In genomic region chr1:163083690-163084089, GRCh38 we compare ENCODE assay signal across 20 cellular contexts. TPM values are rescaled to one million over a fixed set of nuclear protein-coding genes. Genes with fewer than 3 reads are reported as not detected.
DNase-seq lines count a peak whose midpoint lies in the region; ATAC-seq, FAIRE-seq and TF ChIP-seq lines count a peak whose summit lies in the region.
"Had no signal": no experiment of that assay in that cellular context is flagged by ENCODE, and none has a peak within 500 bp of the region (broad histone marks: within the 10 kb centered on the region; RNA-seq: fewer than 3 reads in every experiment).

No MANE protein-coding gene starts in this region.

- H3K27me3 Mint-ChIP-seq in T-helper 2 cell treated with Interferon-gamma antibody and Interleukin-4, amounts not matched to agents 5 μg/mL and 100 μg/mL, for 36 hours (ENCODE audit: low read depth), result no peaks in the 10 kb centered on the region
- H3K27me3 Mint-ChIP-seq: activated CD8-positive, alpha-beta memory T cell treated with anti-CD3 and anti-CD28 coated beads, Interleukin-2, amount 10 ng/mL, durations not matched to agents 7 days and 5 days; dendritic cell treated with granulocyte-macrophage colony-stimulating factor and Interleukin-4, amounts not matched to agents 40 ng/mL and 50 ng/mL, for 4 days; stimulated activated naive B cell treated with anti-CD40 and anti-IgM and Interleukin-4, amounts not matched to agents 10 μg/mL and 1 μg/mL and 100 μg/mL, for 72 hours; T-helper 17 cell had no signal

- peak overlapping the region; percentile 13 for H3K27ac ChIP-seq in fibroblast of lung (ENCODE audit: insufficient read depth, low read length)
- H3K27ac ChIP-seq in thoracic aorta, result peak overlapping the region; percentile 80 to 92
- H3K27ac ChIP-seq in kidney (ENCODE audit: low read depth in 2 of 2, low read length in 2 of 2), result no peak overlapping the region
- H3K27ac ChIP-seq: BLaER1 treated with 17β-estradiol and CSF1 and Interleukin-3, amounts not matched to agents 10 nM and 100 nM had no signal

- no peaks in the 10 kb centered on the region for H4K20me1 ChIP-seq in fibroblast of lung (ENCODE audit: control insufficient read depth, extremely low read depth, insufficient read depth, low read length)
- H4K20me1 ChIP-seq: BLaER1 treated with 17β-estradiol and CSF1 and Interleukin-3, amounts not matched to agents 10 nM and 100 nM had no signal

- no peak overlapping the region for H3K27ac Mint-ChIP-seq in T-helper 2 cell treated with Interferon-gamma antibody and Interleukin-4, amounts not matched to agents 5 μg/mL and 100 μg/mL, for 36 hours
- H3K27ac Mint-ChIP-seq: activated CD8-positive, alpha-beta memory T cell treated with anti-CD3 and anti-CD28 coated beads, Interleukin-2, amount 10 ng/mL, durations not matched to agents 7 days and 5 days; dendritic cell treated with granulocyte-macrophage colony-stimulating factor and Interleukin-4, amounts not matched to agents 40 ng/mL and 50 ng/mL, for 4 days; stimulated activated naive B cell treated with anti-CD40 and anti-IgM and Interleukin-4, amounts not matched to agents 10 μg/mL and 1 μg/mL and 100 μg/mL, for 72 hours; T-helper 17 cell had no signal

- H3K4me3 Mint-ChIP-seq in T-helper 2 cell treated with Interferon-gamma antibody and Interleukin-4, amounts not matched to agents 5 μg/mL and 100 μg/mL, for 36 hours, result no peak overlapping the region
- H3K4me3 Mint-ChIP-seq: activated CD8-positive, alpha-beta memory T cell treated with anti-CD3 and anti-CD28 coated beads, Interleukin-2, amount 10 ng/mL, durations not matched to agents 7 days and 5 days; dendritic cell treated with granulocyte-macrophage colony-stimulating factor and Interleukin-4, amounts not matched to agents 40 ng/mL and 50 ng/mL, for 4 days; stimulated activated naive B cell treated with anti-CD40 and anti-IgM and Interleukin-4, amounts not matched to agents 10 μg/mL and 1 μg/mL and 100 μg/mL, for 72 hours; T-helper 17 cell had no signal

- H3K36me3 ChIP-seq in fibroblast of lung (ENCODE audit: control insufficient read depth, insufficient read depth, low read length) (no peaks in the 10 kb centered on the region), thoracic aorta (no peaks in the 10 kb centered on the region), kidney (ENCODE audit: control insufficient read depth in 1 of 2, insufficient read depth in 2 of 2, low read length in 2 of 2) (no peaks in the 10 kb centered on the region)
- H3K36me3 ChIP-seq: BLaER1 treated with 17β-estradiol and CSF1 and Interleukin-3, amounts not matched to agents 10 nM and 100 nM had no signal

- H3K4me2 ChIP-seq in fibroblast of lung (ENCODE audit: extremely low read depth, insufficient read depth, low read length), result no peak overlapping the region
- H3K4me2 ChIP-seq: BLaER1 treated with 17β-estradiol and CSF1 and Interleukin-3, amounts not matched to agents 10 nM and 100 nM had no signal

- no peaks in the 10 kb centered on the region for H3K9me3 ChIP-seq in fibroblast of lung (ENCODE audit: control insufficient read depth, insufficient read depth, low read depth, low read length)
- no peaks in the 10 kb centered on the region for H3K9me3 ChIP-seq in thoracic aorta
- no peaks in the 10 kb centered on the region for H3K9me3 ChIP-seq in kidney (ENCODE audit: control insufficient read depth in 1 of 2, low read length in 2 of 2)
- H3K9me3 ChIP-seq: BLaER1 treated with 17β-estradiol and CSF1 and Interleukin-3, amounts not matched to agents 10 nM and 100 nM had no signal

- no peaks in the 10 kb centered on the region for H3K79me2 ChIP-seq in fibroblast of lung (ENCODE audit: control insufficient read depth, insufficient read depth, low read length)

- TF ChIP-seq CTCF in fibroblast of lung (conservative IDR thresholded peaks at IDR 0.05 in 1 of 2, IDR thresholded peaks at IDR 0.05 in 1 of 2; ENCODE audit: low read depth in 1 of 2, low read length in 2 of 2), result no peak
- no peak for TF ChIP-seq CTCF in thoracic aorta (IDR thresholded peaks at IDR 0.05)
- TF ChIP-seq CTCF in kidney (IDR thresholded peaks at IDR 0.05; ENCODE audit: borderline replicate concordance, extremely low read depth, insufficient read depth), result no peak

- no peak for FAIRE-seq in kidney (lab: Jason Lieb, UNC)

- H3K27me3 ChIP-seq in fibroblast of lung (ENCODE audit: control insufficient read depth, insufficient read depth, low read length) (no peaks in the 10 kb centered on the region), thoracic aorta (replicated peaks; ENCODE audit: insufficient read depth) (no peaks in the 10 kb centered on the region)
- H3K27me3 ChIP-seq: BLaER1 treated with 17β-estradiol and CSF1 and Interleukin-3, amounts not matched to agents 10 nM and 100 nM had no signal

- H3K4me1 Mint-ChIP-seq in T-helper 2 cell treated with Interferon-gamma antibody and Interleukin-4, amounts not matched to agents 5 μg/mL and 100 μg/mL, for 36 hours (ENCODE audit: low read depth), result no peaks in the 10 kb centered on the region
- H3K4me1 Mint-ChIP-seq: activated CD8-positive, alpha-beta memory T cell treated with anti-CD3 and anti-CD28 coated beads, Interleukin-2, amount 10 ng/mL, durations not matched to agents 7 days and 5 days; stimulated activated naive B cell treated with anti-CD40 and anti-IgM and Interleukin-4, amounts not matched to agents 10 μg/mL and 1 μg/mL and 100 μg/mL, for 72 hours; T-helper 17 cell had no signal

- no peak overlapping the region for H2AFZ ChIP-seq in fibroblast of lung (ENCODE audit: low read length)

- H3K9ac ChIP-seq in fibroblast of lung (ENCODE audit: insufficient read depth, low read length), result no peak overlapping the region
- no peak overlapping the region for H3K9ac ChIP-seq in kidney (ENCODE audit: low read length in 2 of 2)
- H3K9ac ChIP-seq: BLaER1 treated with 17β-estradiol and CSF1 and Interleukin-3, amounts not matched to agents 10 nM and 100 nM had no signal

- no peaks in the 10 kb centered on the region for H3K9me3 Mint-ChIP-seq in T-helper 2 cell treated with Interferon-gamma antibody and Interleukin-4, amounts not matched to agents 5 μg/mL and 100 μg/mL, for 36 hours
- H3K9me3 Mint-ChIP-seq: dendritic cell treated with granulocyte-macrophage colony-stimulating factor and Interleukin-4, amounts not matched to agents 40 ng/mL and 50 ng/mL, for 4 days had no signal

- DNase-seq in H4 (ENCODE audit: low spot score), result peak; percentile 8
- peak; percentile 17 to 71 for DNase-seq in fibroblast of lung (ENCODE audit: low read depth in 2 of 2)
- DNase-seq in thoracic aorta (ENCODE audit: low spot score), result no peak
- no peak for DNase-seq in kidney
- no peak for DNase-seq in T-helper 2 cell treated with Interferon-gamma antibody and Interleukin-4, amounts not matched to agents 5 μg/mL and 100 μg/mL, for 36 hours (ENCODE audit: low spot score)
- DNase-seq: activated CD4-positive, CD25-positive, alpha-beta regulatory T cell treated with anti-CD3 and anti-CD28 coated beads, Interleukin-2, amount 50 U/mL, for 72 hours; activated CD8-positive, alpha-beta memory T cell treated with anti-CD3 and anti-CD28 coated beads, Interleukin-2, amount 10 ng/mL, durations not matched to agents 7 days and 5 days; activated effector memory CD4-positive, alpha-beta T cell treated with anti-CD3 and anti-CD28 coated beads, Interleukin-2, amount 50 U/mL, for 16 hours; DMS79 treated with DMSO at 0.1 percent for 48 hours; NCI-H1105; stimulated activated naive B cell treated with anti-CD40 and anti-IgM and Interleukin-4, amounts not matched to agents 10 μg/mL and 1 μg/mL and 100 μg/mL, for 72 hours; T-helper 17 cell; trophoblast cell had no signal

- H3K4me3 ChIP-seq in fibroblast of lung (replicated peaks in 1 of 4; ENCODE audit: control extremely low read depth in 1 of 4, insufficient read depth in 1 of 4, low read depth in 3 of 4, low read length in 4 of 4) (no peak overlapping the region), thoracic aorta (no peak overlapping the region), kidney (ENCODE audit: low read length in 2 of 2) (no peak overlapping the region)
- H3K4me3 ChIP-seq: BLaER1 treated with 17β-estradiol and CSF1 and Interleukin-3, amounts not matched to agents 10 nM and 100 nM had no signal

- H3K4me1 ChIP-seq in fibroblast of lung (ENCODE audit: control insufficient read depth, extremely low read depth, insufficient read depth, low read length) (peaks cover 23% of the 10 kb centered on the region), thoracic aorta (ENCODE audit: control insufficient read depth in 1 of 2, low read depth in 2 of 2) (peaks cover 27 to 43% of the 10 kb centered on the region in 2 donors), kidney (ENCODE audit: control insufficient read depth in 1 of 2, insufficient read depth in 1 of 2, low read depth in 1 of 2, low read length in 2 of 2) (peaks cover 2 to 3% of the 10 kb centered on the region in 2 donors)

- intact Hi-C loops in kidney (cut with DNase I), result no loop called here

- H3K36me3 Mint-ChIP-seq in T-helper 2 cell treated with Interferon-gamma antibody and Interleukin-4, amounts not matched to agents 5 μg/mL and 100 μg/mL, for 36 hours (ENCODE audit: low read depth), result no peaks in the 10 kb centered on the region
- H3K36me3 Mint-ChIP-seq: activated CD8-positive, alpha-beta memory T cell treated with anti-CD3 and anti-CD28 coated beads, Interleukin-2, amount 10 ng/mL, durations not matched to agents 7 days and 5 days; stimulated activated naive B cell treated with anti-CD40 and anti-IgM and Interleukin-4, amounts not matched to agents 10 μg/mL and 1 μg/mL and 100 μg/mL, for 72 hours had no signal

- ATAC-seq in SK-N-SH treated with all-trans-retinoic acid at 6 μM for 48 hours (peak; percentile 59), thoracic aorta (ENCODE audit: insufficient number of reproducible peaks, low FRiP score, low read depth) (no peak), GM21717 (IDR thresholded peaks at IDR 0.05; ENCODE audit: unreplicated experiment) (no peak), GM19455 (IDR thresholded peaks at IDR 0.05; ENCODE audit: unreplicated experiment) (no peak)
- ATAC-seq: activated CD8-positive, alpha-beta memory T cell treated with anti-CD3 and anti-CD28 coated beads, Interleukin-2, amount 10 ng/mL, durations not matched to agents 7 days and 5 days; esophagus mucosa; left ventricle myocardium superior; stimulated activated naive B cell treated with anti-CD40 and anti-IgM and Interleukin-4, amounts not matched to agents 10 μg/mL and 1 μg/mL and 100 μg/mL, for 72 hours; T-helper 17 cell had no signal

TF ChIP-seq in SK-N-SH treated with all-trans-retinoic acid at 6 μM for 48 hours, 23 proteins besides CTCF, POLR2A, EP300 and RAD21 (continues in another document):
- TF ChIP-seq ZFP3 (CRISPR knock-in tag; IDR thresholded peaks at IDR 0.05) (no peak), ZFP30 (CRISPR knock-in tag; IDR thresholded peaks at IDR 0.05) (no peak), ZNF70 (CRISPR knock-in tag; IDR thresholded peaks at IDR 0.05) (no peak)

RNA-seq across cellular contexts. Expression of gene RGS4, which starts 14.5 kb away (rescaled TPM):
- total RNA-seq in H4 (2014; rRNA removed; shearing (Covaris generic)), result 0.25 and 0.31 TPM in 2 replicates
- 36.5 and 63.3 TPM in 2 replicates for total RNA-seq in fibroblast of lung
- 80.2 and 170 TPM in 2 replicates for polyA plus RNA-seq in fibroblast of lung
- 58.5 and 138 TPM in 2 replicates for polyA plus RNA-seq in fibroblast of lung (2012)
- 19.0 and 54.2 TPM in 2 replicates for polyA minus RNA-seq in fibroblast of lung (ENCODE audit: low replicate concordance)
- total RNA-seq in thoracic aorta, result 10 to 100 TPM; 32.6 to 52.0 TPM
- 3.1 TPM for total RNA-seq in kidney
- polyA plus RNA-seq in kidney (ENCODE audit: insufficient read depth, low read depth, low replicate concordance), result 2.0 TPM
- total RNA-seq: activated CD8-positive, alpha-beta memory T cell treated with anti-CD3 and anti-CD28 coated beads, Interleukin-2, amount 10 ng/mL, durations not matched to agents 7 days and 5 days; T-helper 17 cell had no signal

Comparison
In these comparisons a context has a peak if more than half of its experiments do, and no peak if none do; other contexts are left out.
1. DNase-seq: peak in H4 (single experiment) and fibroblast of lung (2 of 2); none in thoracic aorta (single experiment), kidney (single experiment) and T-helper 2 cell treated with Interferon-gamma antibody and Interleukin-4, amounts not matched to agents 5 μg/mL and 100 μg/mL, for 36 hours (single experiment).
2. H3K27ac ChIP-seq: peak in fibroblast of lung (single experiment) and thoracic aorta (2 of 2); none in kidney (0 of 2).